16 cellular contexts compared by ENCODE assay signal in the genomic region with DNA sequence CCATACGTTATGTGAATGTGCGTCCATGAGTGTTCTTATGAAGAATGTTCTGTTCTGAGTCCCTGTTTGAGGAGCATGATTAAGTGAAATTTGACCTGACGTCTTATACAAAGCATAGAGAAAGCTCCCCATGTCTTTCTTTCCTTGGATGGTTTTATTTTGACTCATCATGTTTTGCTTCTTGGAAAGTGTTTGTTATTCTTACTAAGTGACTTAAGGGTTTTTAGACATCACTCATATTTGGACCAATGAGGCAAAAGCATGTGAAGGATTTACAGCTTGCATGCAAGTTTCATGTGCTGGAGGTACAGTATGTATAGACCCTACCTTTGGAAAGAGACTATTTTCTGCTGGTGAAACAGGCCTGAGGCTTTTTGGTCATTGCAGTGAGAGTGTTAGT. TPM values are rescaled to one million over a fixed set of nuclear protein-coding genes. Genes with fewer than 3 reads are reported as not detected.
DNase-seq lines count a peak whose midpoint lies in the region; TF ChIP-seq lines count a peak whose summit lies in the region.
"Had no signal": no experiment of that assay in that cellular context is flagged by ENCODE, and none has a peak within 500 bp of the region (broad histone marks: within the 10 kb centered on the region; RNA-seq: fewer than 3 reads in every experiment).

No MANE protein-coding gene starts in this region.

- H3K79me2 ChIP-seq in ACC112 (ENCODE audit: control insufficient read depth, insufficient read depth, low read length, unreplicated experiment) = no peaks in the 10 kb centered on the region

- CTCF ChIA-PET in HEK293 (lab: Yijun Ruan, JAX) = no interaction called here

- H3K27me3 ChIP-seq in ACC112 (ENCODE audit: insufficient read depth, low read length) = no peaks in the 10 kb centered on the region
- H3K27me3 ChIP-seq: neutrophil had no signal

- H3K9me3 Mint-ChIP-seq in nephron progenitor cell = no peaks in the 10 kb centered on the region
- H3K9me3 Mint-ChIP-seq: activated CD4-positive, alpha-beta memory T cell treated with anti-CD3 and anti-CD28 coated beads for 36 hours; activated naive CD8-positive, alpha-beta T cell treated with anti-CD3 and anti-CD28 coated beads, Interleukin-2, amount 50 U/mL, for 24 hours; endodermal cell had no signal

- H3K4me1 ChIP-seq in ACC112 (ENCODE audit: control insufficient read depth, insufficient read depth, low read length, unreplicated experiment) (peaks cover 28% of the 10 kb centered on the region), HEK293 (ENCODE audit: control insufficient read depth, insufficient read depth, low read length) (peaks cover 15% of the 10 kb centered on the region; the same call in 1 of the 2 replicates)

- no peaks in the 10 kb centered on the region for H3K36me3 Mint-ChIP-seq in nephron progenitor cell (ENCODE audit: low read depth)
- H3K36me3 Mint-ChIP-seq: activated CD4-positive, alpha-beta memory T cell treated with anti-CD3 and anti-CD28 coated beads for 36 hours had no signal

- H3K4me3 ChIP-seq in ACC112 (ENCODE audit: low read depth, low read length) (no peak overlapping the region), HEK293 (ENCODE audit: low read depth, low read length) (no peak overlapping the region)

- TF ChIP-seq CTCF in HEK293 (tag by site-specific recombination; IDR thresholded peaks at IDR 0.05) (no peak), nephron progenitor cell (IDR thresholded peaks at IDR 0.05) (no peak)

- DNase-seq in amniotic epithelial cell (ENCODE audit: low read depth) (peak; percentile 95), glomerular endothelial cell (ENCODE audit: extremely low read depth, low read depth, low spot score) (peak; percentile 9), nephron progenitor cell (no peak), UCSD-AML1 (lab: John Stamatoyannopoulos, UW; ENCODE audit: unreplicated experiment) (no peak), NCI-H2171 (lab: John Stamatoyannopoulos, UW) (no peak)
- DNase-seq in activated CD4-positive, CD25-positive, alpha-beta regulatory T cell (lab: John Stamatoyannopoulos, UW) = no peak
- DNase-seq: activated CD4-positive, alpha-beta memory T cell treated with anti-CD3 and anti-CD28 coated beads for 36 hours; activated naive CD8-positive, alpha-beta T cell treated with anti-CD3 and anti-CD28 coated beads, Interleukin-2, amount 50 U/mL, for 24 hours; endodermal cell; NCI-H1417; NK-92 treated with Interleukin-12 subunit alpha and Interleukin-12 subunit beta, amount 100 ng/mL, for 24 hours; T-helper 17 cell had no signal

- H3K27ac Mint-ChIP-seq in nephron progenitor cell = no peak overlapping the region
- H3K27ac Mint-ChIP-seq: activated CD4-positive, alpha-beta memory T cell treated with anti-CD3 and anti-CD28 coated beads for 36 hours; activated naive CD8-positive, alpha-beta T cell treated with anti-CD3 and anti-CD28 coated beads, Interleukin-2, amount 50 U/mL, for 24 hours; endodermal cell; T-helper 17 cell had no signal

- H3K9me3 ChIP-seq in HEK293 (ENCODE audit: control insufficient read depth, insufficient read depth, low read depth, low read length) = no peaks in the 10 kb centered on the region
- H3K9me3 ChIP-seq: neutrophil had no signal

- H2AFZ ChIP-seq in ACC112 (ENCODE audit: low read length, unreplicated experiment) = peak overlapping the region; percentile 33

- H3K4me1 Mint-ChIP-seq in nephron progenitor cell = peaks cover 26% of the 10 kb centered on the region
- H3K4me1 Mint-ChIP-seq: endodermal cell, T-helper 17 cell had no signal

- no peaks in the 10 kb centered on the region for H3K36me3 ChIP-seq in ACC112 (ENCODE audit: insufficient read depth, low read length)
- no peaks in the 10 kb centered on the region for H3K36me3 ChIP-seq in HEK293 (ENCODE audit: control insufficient read depth in 2 of 2, insufficient read depth in 1 of 2, low read length in 2 of 2)
- H3K36me3 ChIP-seq: neutrophil had no signal

- H3K27me3 Mint-ChIP-seq in nephron progenitor cell (ENCODE audit: low read depth, poor library complexity) = peaks cover 7% of the 10 kb centered on the region
- H3K27me3 Mint-ChIP-seq: activated naive CD8-positive, alpha-beta T cell treated with anti-CD3 and anti-CD28 coated beads, Interleukin-2, amount 50 U/mL, for 24 hours had no signal

- no peak overlapping the region for H3K4me3 Mint-ChIP-seq in nephron progenitor cell
- H3K4me3 Mint-ChIP-seq: activated CD4-positive, alpha-beta memory T cell treated with anti-CD3 and anti-CD28 coated beads for 36 hours; activated naive CD8-positive, alpha-beta T cell treated with anti-CD3 and anti-CD28 coated beads, Interleukin-2, amount 50 U/mL, for 24 hours; endodermal cell; T-helper 17 cell had no signal

- POLR2A ChIA-PET in HEK293 (lab: Yijun Ruan, JAX) = no interaction called here

- H3K27ac ChIP-seq in ACC112 (ENCODE audit: low read depth, low read length) = peak overlapping the region; percentile 92
- H3K27ac ChIP-seq in HEK293 (ENCODE audit: extremely low read depth, low read depth, low read length) = no peak overlapping the region
- H3K27ac ChIP-seq: HL-60, neutrophil had no signal

TF ChIP-seq in HEK293, 187 proteins besides CTCF, POLR2A, EP300 and RAD21 (continues in another document):
- TF ChIP-seq KLF7 (tag by site-specific recombination; IDR thresholded peaks at IDR 0.05; ENCODE audit: borderline replicate concordance) = no peak
- no peak for TF ChIP-seq ZSCAN23 (tag by site-specific recombination; IDR thresholded peaks at IDR 0.05)
- TF ChIP-seq, protein P1, sequence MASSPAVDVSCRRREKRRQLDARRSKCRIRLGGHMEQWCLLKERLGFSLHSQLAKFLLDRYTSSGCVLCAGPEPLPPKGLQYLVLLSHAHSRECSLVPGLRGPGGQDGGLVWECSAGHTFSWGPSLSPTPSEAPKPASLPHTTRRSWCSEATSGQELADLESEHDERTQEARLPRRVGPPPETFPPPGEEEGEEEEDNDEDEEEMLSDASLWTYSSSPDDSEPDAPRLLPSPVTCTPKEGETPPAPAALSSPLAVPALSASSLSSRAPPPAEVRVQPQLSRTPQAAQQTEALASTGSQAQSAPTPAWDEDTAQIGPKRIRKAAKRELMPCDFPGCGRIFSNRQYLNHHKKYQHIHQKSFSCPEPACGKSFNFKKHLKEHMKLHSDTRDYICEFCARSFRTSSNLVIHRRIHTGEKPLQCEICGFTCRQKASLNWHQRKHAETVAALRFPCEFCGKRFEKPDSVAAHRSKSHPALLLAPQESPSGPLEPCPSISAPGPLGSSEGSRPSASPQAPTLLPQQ (tag by site-specific recombination; IDR thresholded peaks at IDR 0.05) = 0 out of 2 replicates have a peak, but pooled peaks have one; percentile 27
- no peak for TF ChIP-seq ZNF121 (tag by site-specific recombination; IDR thresholded peaks at IDR 0.05)
- no peak for TF ChIP-seq OVOL3 (tag by site-specific recombination; IDR thresholded peaks at IDR 0.05)
- TF ChIP-seq SETDB1 (IDR thresholded peaks at IDR 0.05; ENCODE audit: insufficient read length, low read length) = no peak
- TF ChIP-seq, protein P2, sequence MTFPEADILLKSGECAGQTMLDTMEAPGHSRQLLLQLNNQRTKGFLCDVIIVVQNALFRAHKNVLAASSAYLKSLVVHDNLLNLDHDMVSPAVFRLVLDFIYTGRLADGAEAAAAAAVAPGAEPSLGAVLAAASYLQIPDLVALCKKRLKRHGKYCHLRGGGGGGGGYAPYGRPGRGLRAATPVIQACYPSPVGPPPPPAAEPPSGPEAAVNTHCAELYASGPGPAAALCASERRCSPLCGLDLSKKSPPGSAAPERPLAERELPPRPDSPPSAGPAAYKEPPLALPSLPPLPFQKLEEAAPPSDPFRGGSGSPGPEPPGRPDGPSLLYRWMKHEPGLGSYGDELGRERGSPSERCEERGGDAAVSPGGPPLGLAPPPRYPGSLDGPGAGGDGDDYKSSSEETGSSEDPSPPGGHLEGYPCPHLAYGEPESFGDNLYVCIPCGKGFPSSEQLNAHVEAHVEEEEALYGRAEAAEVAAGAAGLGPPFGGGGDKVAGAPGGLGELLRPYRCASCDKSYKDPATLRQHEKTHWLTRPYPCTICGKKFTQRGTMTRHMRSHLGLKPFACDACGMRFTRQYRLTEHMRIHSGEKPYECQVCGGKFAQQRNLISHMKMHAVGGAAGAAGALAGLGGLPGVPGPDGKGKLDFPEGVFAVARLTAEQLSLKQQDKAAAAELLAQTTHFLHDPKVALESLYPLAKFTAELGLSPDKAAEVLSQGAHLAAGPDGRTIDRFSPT (tag by site-specific recombination; IDR thresholded peaks at IDR 0.05) = 0 out of 2 replicates have a peak, but pooled peaks have one; percentile 26
- no peak for TF ChIP-seq TCF7L2 (IDR thresholded peaks at IDR 0.05; ENCODE audit: borderline replicate concordance, low read depth, low read length)
- TF ChIP-seq HOXD13 (CRISPR knock-in tag; IDR thresholded peaks at IDR 0.05; ENCODE audit: borderline replicate concordance) = no peak
- TF ChIP-seq ZNF530 (tag by site-specific recombination; IDR thresholded peaks at IDR 0.05; ENCODE audit: low read depth) = no peak
- no peak for TF ChIP-seq ZNF223 (tag by site-specific recombination; IDR thresholded peaks at IDR 0.05)
- TF ChIP-seq, protein P3, sequence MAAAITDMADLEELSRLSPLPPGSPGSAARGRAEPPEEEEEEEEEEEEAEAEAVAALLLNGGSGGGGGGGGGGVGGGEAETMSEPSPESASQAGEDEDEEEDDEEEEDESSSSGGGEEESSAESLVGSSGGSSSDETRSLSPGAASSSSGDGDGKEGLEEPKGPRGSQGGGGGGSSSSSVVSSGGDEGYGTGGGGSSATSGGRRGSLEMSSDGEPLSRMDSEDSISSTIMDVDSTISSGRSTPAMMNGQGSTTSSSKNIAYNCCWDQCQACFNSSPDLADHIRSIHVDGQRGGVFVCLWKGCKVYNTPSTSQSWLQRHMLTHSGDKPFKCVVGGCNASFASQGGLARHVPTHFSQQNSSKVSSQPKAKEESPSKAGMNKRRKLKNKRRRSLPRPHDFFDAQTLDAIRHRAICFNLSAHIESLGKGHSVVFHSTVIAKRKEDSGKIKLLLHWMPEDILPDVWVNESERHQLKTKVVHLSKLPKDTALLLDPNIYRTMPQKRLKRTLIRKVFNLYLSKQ (tag by site-specific recombination; IDR thresholded peaks at IDR 0.05; ENCODE audit: borderline replicate concordance) = no peak

RNA-seq across cellular contexts. Expression of a gene that starts 33.5 kb away (rescaled TPM):
- total RNA-seq in glomerular endothelial cell = 24.4 and 28.2 TPM in 2 replicates

Comparison
In these comparisons a context has a peak if more than half of its experiments do, and no peak if none do; other contexts are left out.
1. DNase-seq: peak in amniotic epithelial cell (single experiment) and glomerular endothelial cell (single experiment); none in nephron progenitor cell (single experiment), activated CD4-positive, CD25-positive, alpha-beta regulatory T cell (0 of 4), UCSD-AML1 (single experiment) and NCI-H2171 (single experiment).